In the genomic region with DNA sequence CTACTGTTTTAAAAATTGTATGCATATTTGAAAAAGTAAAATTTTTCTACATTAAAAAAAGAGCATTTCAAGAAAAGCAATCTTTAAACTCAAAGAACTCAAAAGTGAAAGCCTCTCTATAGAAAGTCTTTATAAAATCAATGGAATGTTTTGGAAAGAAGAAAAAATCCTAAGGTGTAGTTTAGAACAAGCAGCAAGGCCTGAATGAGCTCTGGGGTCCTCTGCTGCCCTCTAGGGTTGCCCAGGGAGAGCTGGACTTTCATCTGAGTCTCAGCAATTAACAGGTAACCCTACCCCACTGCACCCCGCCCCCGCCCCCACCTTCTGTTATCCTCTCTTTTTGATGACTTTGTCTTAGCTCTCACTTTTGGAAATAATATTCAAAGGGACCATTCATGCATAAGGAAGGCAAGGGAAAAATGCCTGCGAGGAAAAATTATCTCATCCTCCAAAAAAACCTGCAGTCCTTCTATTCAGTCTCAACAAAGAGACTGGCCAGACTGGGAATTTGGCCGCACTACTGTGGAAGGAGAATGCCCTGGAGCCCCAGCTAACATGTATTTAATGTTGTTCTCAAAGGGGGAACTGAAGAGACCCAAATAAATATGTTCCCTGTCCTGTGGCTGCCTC, we compare ENCODE assay signal across 1 cellular context.
TF ChIP-seq lines count a peak whose summit lies in the region.

No MANE protein-coding gene starts in this region.

TF ChIP-seq in GM12878, 131 proteins besides CTCF, POLR2A, EP300 and RAD21:
- TF ChIP-seq MTA3 (IDR thresholded peaks at IDR 0.05; ENCODE audit: borderline replicate concordance, low read length) (no peak), FOXK2 (IDR thresholded peaks at IDR 0.05) (no peak), MEF2A (IDR thresholded peaks at IDR 0.05; ENCODE audit: insufficient read depth, low read depth, low read length) (no peak), NRF1 (conservative IDR thresholded peaks at IDR 0.05; ENCODE audit: low read depth, low read length) (no peak), MYC (IDR thresholded peaks at IDR 0.05; ENCODE audit: insufficient read depth, insufficient read length, insufficient replicate concordance, low read length, severe bottlenecking) (no peak)
- TF ChIP-seq, protein P1, sequence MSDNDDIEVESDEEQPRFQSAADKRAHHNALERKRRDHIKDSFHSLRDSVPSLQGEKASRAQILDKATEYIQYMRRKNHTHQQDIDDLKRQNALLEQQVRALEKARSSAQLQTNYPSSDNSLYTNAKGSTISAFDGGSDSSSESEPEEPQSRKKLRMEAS (IDR thresholded peaks at IDR 0.05; ENCODE audit: low read depth, low read length): no peak
- TF ChIP-seq, protein P2, sequence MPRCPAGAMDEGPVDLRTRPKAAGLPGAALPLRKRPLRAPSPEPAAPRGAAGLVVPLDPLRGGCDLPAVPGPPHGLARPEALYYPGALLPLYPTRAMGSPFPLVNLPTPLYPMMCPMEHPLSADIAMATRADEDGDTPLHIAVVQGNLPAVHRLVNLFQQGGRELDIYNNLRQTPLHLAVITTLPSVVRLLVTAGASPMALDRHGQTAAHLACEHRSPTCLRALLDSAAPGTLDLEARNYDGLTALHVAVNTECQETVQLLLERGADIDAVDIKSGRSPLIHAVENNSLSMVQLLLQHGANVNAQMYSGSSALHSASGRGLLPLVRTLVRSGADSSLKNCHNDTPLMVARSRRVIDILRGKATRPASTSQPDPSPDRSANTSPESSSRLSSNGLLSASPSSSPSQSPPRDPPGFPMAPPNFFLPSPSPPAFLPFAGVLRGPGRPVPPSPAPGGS (IDR thresholded peaks at IDR 0.05; ENCODE audit: borderline replicate concordance, insufficient read depth, low read depth, low read length, poor library complexity, severe bottlenecking): no peak
- TF ChIP-seq, protein P3, sequence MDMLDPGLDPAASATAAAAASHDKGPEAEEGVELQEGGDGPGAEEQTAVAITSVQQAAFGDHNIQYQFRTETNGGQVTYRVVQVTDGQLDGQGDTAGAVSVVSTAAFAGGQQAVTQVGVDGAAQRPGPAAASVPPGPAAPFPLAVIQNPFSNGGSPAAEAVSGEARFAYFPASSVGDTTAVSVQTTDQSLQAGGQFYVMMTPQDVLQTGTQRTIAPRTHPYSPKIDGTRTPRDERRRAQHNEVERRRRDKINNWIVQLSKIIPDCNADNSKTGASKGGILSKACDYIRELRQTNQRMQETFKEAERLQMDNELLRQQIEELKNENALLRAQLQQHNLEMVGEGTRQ (IDR thresholded peaks at IDR 0.05; ENCODE audit: borderline replicate concordance, low read depth, low read length): no peak
